Comparison of ENCODE assay signal across 11 cellular contexts in genomic region chr1:52751589-52752306, GRCh38. TPM values are rescaled to one million over a fixed set of nuclear protein-coding genes. Genes with fewer than 3 reads are reported as not detected.
A peak's percentile ranks its signal among the peaks of the same experiment; 100 is the strongest.
DNase-seq lines count a peak whose midpoint lies in the region; ATAC-seq and TF ChIP-seq lines count a peak whose summit lies in the region.
"Had no signal": no experiment of that assay in that cellular context is flagged by ENCODE, and none has a peak within 500 bp of the region (broad histone marks: within the 10 kb centered on the region; RNA-seq: fewer than 3 reads in every experiment).

No MANE protein-coding gene starts in this region.

- no peaks in the 10 kb centered on the region for H3K9me3 ChIP-seq in spleen

- no peak overlapping the region for H3K4me3 ChIP-seq in spleen

- ATAC-seq in GM21447 (IDR thresholded peaks at IDR 0.05; ENCODE audit: unreplicated experiment): no peak
- no peak for ATAC-seq in activated CD4-positive, CD25-positive, alpha-beta regulatory T cell treated with anti-CD3 and anti-CD28 coated beads, Interleukin-2, amount 50 U/mL, for 24 hours

- DNase-seq in DMS79 (lab: John Stamatoyannopoulos, UW) (peak; percentile 23), NCI-H226 (peak; percentile 63), dermis blood vessel endothelial cell (peak; percentile 81), myocyte (ENCODE audit: low read depth) (peak; percentile 18), spleen (no peak), NCI-H1048 (lab: John Stamatoyannopoulos, UW) (no peak)
- DNase-seq: amniotic stem cell, nephron progenitor cell, T-helper 9 cell had no signal

- H3K4me1 ChIP-seq in spleen: peaks cover 0 to 22% (median 5%) of the 10 kb centered on the region in 6 donors

- no peak overlapping the region for H3K27ac ChIP-seq in spleen

- no peaks in the 10 kb centered on the region for H3K27me3 ChIP-seq in spleen (replicated peaks in 1 of 7)

- intact Hi-C loops in spleen (cut with DNase I; ENCODE audit: low total_unique reads): no loop called here

- peaks cover 0 to 12% (median 0%) of the 10 kb centered on the region in 6 donors for H3K36me3 ChIP-seq in spleen

- 36 to 52% (median 49%) methylated on average over 3 of the region's 3 CpGs for WGBS in spleen, 5 donors

- TF ChIP-seq POLR2A in spleen (IDR thresholded peaks at IDR 0.05): no peak

- TF ChIP-seq CTCF in spleen (IDR thresholded peaks at IDR 0.05 in 8 of 11, conservative IDR thresholded peaks at IDR 0.05 in 3 of 11): no peak

RNA-seq across cellular contexts. Expression of gene ZYG11B, which starts 25.5 kb away (rescaled TPM):
- total RNA-seq in dermis blood vessel endothelial cell: 45.0 and 49.7 TPM in 2 replicates
- 39.8 and 57.3 TPM in 2 replicates for total RNA-seq in myocyte
- 10.2 TPM for polyA plus RNA-seq in myocyte (2012)
- 10 to 100 TPM; 18.2 to 35.5 (median 26.0) TPM for total RNA-seq in spleen
- polyA plus RNA-seq in spleen: 1 to 10 TPM; 3.0 to 5.0 (median 3.4) TPM

RNA-seq across cellular contexts. Expression of gene COA7, which starts 53.6 kb away (rescaled TPM):
- total RNA-seq in dermis blood vessel endothelial cell: 12.6 and 17.2 TPM in 2 replicates
- 8.4 and 15.8 TPM in 2 replicates for total RNA-seq in myocyte
- polyA plus RNA-seq in myocyte (2012): 15.1 TPM
- 10 to 100 TPM in 3 of 7 donors, 1 to 10 TPM in 4; 5.0 to 12.8 (median 8.8) TPM for total RNA-seq in spleen
- polyA plus RNA-seq in spleen: 1 to 10 TPM; 1.9 to 5.6 (median 3.5) TPM

Comparison
In these comparisons a context has a peak if more than half of its experiments do, and no peak if none do; other contexts are left out.
1. DNase-seq: peak in DMS79 (single experiment), NCI-H226 (single experiment), dermis blood vessel endothelial cell (single experiment) and myocyte (single experiment); none in spleen (single experiment) and NCI-H1048 (single experiment).